Comparison of ENCODE assay signal across 28 cellular contexts in the genomic region with DNA sequence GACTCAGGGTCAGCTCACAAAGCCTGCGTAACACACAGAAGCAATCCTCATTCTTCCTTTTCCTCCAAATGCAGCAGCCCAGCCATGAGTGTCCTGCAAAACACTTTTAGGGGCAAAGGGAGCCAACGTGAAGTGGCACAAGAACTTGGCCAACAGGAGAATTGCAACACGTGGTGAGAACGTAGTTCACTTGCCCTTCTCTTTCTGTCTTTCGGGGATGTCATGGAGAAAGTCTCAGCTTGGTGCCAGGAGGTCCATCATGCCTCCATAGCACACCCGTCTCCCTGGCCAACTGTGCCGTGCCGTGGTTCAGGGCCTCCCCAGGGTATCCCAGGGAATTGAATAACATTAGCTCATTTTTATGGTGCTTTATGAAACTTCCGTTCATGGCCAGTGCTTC.
A peak's percentile ranks its signal among the peaks of the same experiment; 100 is the strongest.
DNase-seq lines count a peak whose midpoint lies in the region; ATAC-seq, FAIRE-seq and TF ChIP-seq lines count a peak whose summit lies in the region.
"Had no signal": no experiment of that assay in that cellular context is flagged by ENCODE, and none has a peak within 500 bp of the region (broad histone marks: within the 10 kb centered on the region; RNA-seq: fewer than 3 reads in every experiment).

No MANE protein-coding gene starts in this region.

- no peak overlapping the region for H3K4me3 Mint-ChIP-seq in glutamatergic neuron (ENCODE audit: unreplicated experiment)
- H3K4me3 Mint-ChIP-seq: CD4-positive, CD25-positive, alpha-beta regulatory T cell had no signal

- H3K27ac Mint-ChIP-seq in glutamatergic neuron (ENCODE audit: unreplicated experiment) = no peak overlapping the region

- no peak overlapping the region for H2AFZ ChIP-seq in osteoblast (ENCODE audit: low read length)

- ATAC-seq in left ventricle myocardium superior (no peak), Right ventricle myocardium inferior (no peak), GM21528 (IDR thresholded peaks at IDR 0.05; ENCODE audit: low FRiP score, unreplicated experiment) (no peak)
- ATAC-seq: HCT116, PC-3 had no signal

- peaks cover 11% of the 10 kb centered on the region for H3K9me3 Mint-ChIP-seq in glutamatergic neuron (ENCODE audit: unreplicated experiment)

- in situ Hi-C loops in ACHN (cut with HindIII; ENCODE audit: low pct_ligation_motif_present, low pct_unique_long_range_greater_than_20kb, low sequenced_read_pairs) = no loop called here

- H3K4me3 ChIP-seq in kidney (ENCODE audit: low read length in 2 of 2) (no peak overlapping the region), osteoblast (ENCODE audit: insufficient read depth, low read length) (no peak overlapping the region)
- H3K4me3 ChIP-seq: SJSA1 had no signal

- H3K9me3 ChIP-seq in kidney (ENCODE audit: control insufficient read depth in 1 of 2, low read length in 2 of 2) (no peaks in the 10 kb centered on the region), osteoblast (ENCODE audit: low read depth, low read length) (no peaks in the 10 kb centered on the region)
- H3K9me3 ChIP-seq: BE2C, SJSA1 had no signal

- FAIRE-seq in kidney (lab: Jason Lieb, UNC) = no peak
- FAIRE-seq: GM12892 had no signal

- DNase-seq in left ventricle myocardium superior (peak; percentile 10), Right ventricle myocardium inferior (ENCODE audit: missing footprints) (no peak), kidney (peak; percentile 43), osteoblast (ENCODE audit: insufficient read length, low spot score, missing footprints) (peak; percentile 78), glutamatergic neuron (no peak), ACHN (no peak)
- DNase-seq in effector CD8-positive, alpha-beta T cell (lab: John Stamatoyannopoulos, UW) = no peak
- DNase-seq: BE2C; CD4-positive, CD25-positive, alpha-beta regulatory T cell; DMS153; DND-41; Kasumi-1; NCI-H1092 treated with DMSO at 0.1 percent for 48 hours; NCI-H1436; NCI-H187; NCI-H2081 treated with DMSO at 0.1 percent for 48 hours; NCI-H2171 treated with DMSO at 0.1 percent for 48 hours; NCI-H524; NCI-H774; NK-92 treated with Interleukin-12 subunit alpha and Interleukin-12 subunit beta, amount 100 ng/mL, for 24 hours; PC-3; Right ventricle myocardium superior had no signal

- H3K9ac ChIP-seq in kidney (ENCODE audit: low read length in 2 of 2) = no peak overlapping the region

- peaks cover 0 to 3% of the 10 kb centered on the region in 2 donors for H3K4me1 ChIP-seq in kidney (ENCODE audit: control insufficient read depth in 1 of 2, insufficient read depth in 1 of 2, low read depth in 1 of 2, low read length in 2 of 2)
- no peaks in the 10 kb centered on the region for H3K4me1 ChIP-seq in osteoblast (ENCODE audit: insufficient read depth, low read length)
- H3K4me1 ChIP-seq: BE2C had no signal

- H3K36me3 Mint-ChIP-seq in glutamatergic neuron (ENCODE audit: unreplicated experiment) = no peaks in the 10 kb centered on the region
- H3K36me3 Mint-ChIP-seq: CD4-positive, CD25-positive, alpha-beta regulatory T cell had no signal

- no peak for TF ChIP-seq CTCF in kidney (IDR thresholded peaks at IDR 0.05; ENCODE audit: borderline replicate concordance, extremely low read depth, insufficient read depth)
- TF ChIP-seq CTCF in osteoblast (IDR thresholded peaks at IDR 0.05; ENCODE audit: extremely low read depth, low read depth, low read length) = no peak
- no peak for TF ChIP-seq CTCF in glutamatergic neuron (IDR thresholded peaks at IDR 0.05; ENCODE audit: partially characterized antibody, unreplicated experiment)

- intact Hi-C loops in left ventricle myocardium superior (cut with micrococcal nuclease) = no loop called here
- intact Hi-C loops in Right ventricle myocardium inferior (cut with DNase I) = loop anchor here (10.0 kb wide), 1 partner anchor 95 kb away; a partner anchor contains a TSS
- intact Hi-C loops in kidney (cut with DNase I) = no loop called here

- peaks cover 7% of the 10 kb centered on the region for H3K27me3 Mint-ChIP-seq in glutamatergic neuron (ENCODE audit: unreplicated experiment)

- H4K20me1 ChIP-seq in osteoblast (ENCODE audit: insufficient read depth, low read length) = no peaks in the 10 kb centered on the region

- peaks cover 21% of the 10 kb centered on the region for H3K4me1 Mint-ChIP-seq in glutamatergic neuron (ENCODE audit: low read depth, unreplicated experiment)

- no peaks in the 10 kb centered on the region for H3K79me2 ChIP-seq in osteoblast (ENCODE audit: insufficient read depth, low read length)

- peaks cover 41% of the 10 kb centered on the region for H3K27me3 ChIP-seq in osteoblast (ENCODE audit: insufficient read depth, low read length)

- no peak overlapping the region for H3K4me2 ChIP-seq in osteoblast (ENCODE audit: insufficient read depth, low read length)

- no peaks in the 10 kb centered on the region for H3K36me3 ChIP-seq in kidney (ENCODE audit: control insufficient read depth in 1 of 2, insufficient read depth in 2 of 2, low read length in 2 of 2)
- no peaks in the 10 kb centered on the region for H3K36me3 ChIP-seq in osteoblast (ENCODE audit: insufficient read depth, low read length)
- H3K36me3 ChIP-seq: BE2C, SJSA1 had no signal

- peak overlapping the region in 1 of 2 donors; percentile 53 for H3K27ac ChIP-seq in kidney (ENCODE audit: low read depth in 2 of 2, low read length in 2 of 2)
- H3K27ac ChIP-seq in osteoblast (ENCODE audit: low read depth, low read length) = no peak overlapping the region
- H3K27ac ChIP-seq: 22Rv1, HL-60, SJSA1 had no signal

Comparison
In these comparisons a context has a peak if more than half of its experiments do, and no peak if none do; other contexts are left out.
1. DNase-seq: peak in left ventricle myocardium superior (single experiment), kidney (single experiment) and osteoblast (single experiment); none in Right ventricle myocardium inferior (single experiment), glutamatergic neuron (single experiment), effector CD8-positive, alpha-beta T cell (single experiment) and ACHN (single experiment).